Comparison of ENCODE assay signal across 1 cellular context in the genomic region with DNA sequence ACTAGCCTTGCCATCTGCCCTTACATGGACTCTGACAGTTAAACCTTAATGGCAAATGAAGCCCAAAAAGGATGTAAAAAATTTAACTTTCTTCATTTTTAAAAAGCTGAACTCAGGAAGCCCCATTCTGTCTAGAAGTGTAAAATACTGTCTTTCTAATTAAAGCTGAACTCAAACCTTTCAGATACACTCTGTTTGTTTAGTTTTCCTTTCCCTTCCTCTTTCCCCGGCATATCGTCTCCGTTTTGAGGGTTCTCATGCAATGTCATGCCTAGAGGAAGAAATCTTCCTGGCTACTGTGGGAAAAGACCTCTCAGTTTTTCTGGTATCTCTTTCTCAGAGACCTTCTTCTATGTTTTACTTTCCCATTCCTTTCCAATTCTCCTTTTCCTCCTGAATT.
TF ChIP-seq lines count a peak whose summit lies in the region.

No MANE protein-coding gene starts in this region.

TF ChIP-seq in H1, 55 proteins besides CTCF, POLR2A, EP300 and RAD21 (continued from another document):
- no peak for TF ChIP-seq KDM4A (IDR thresholded peaks at IDR 0.05; ENCODE audit: low read depth, low read length, severe bottlenecking)
- no peak for TF ChIP-seq PHF8 (conservative IDR thresholded peaks at IDR 0.05; ENCODE audit: low read depth, low read length)
- TF ChIP-seq, protein P1, sequence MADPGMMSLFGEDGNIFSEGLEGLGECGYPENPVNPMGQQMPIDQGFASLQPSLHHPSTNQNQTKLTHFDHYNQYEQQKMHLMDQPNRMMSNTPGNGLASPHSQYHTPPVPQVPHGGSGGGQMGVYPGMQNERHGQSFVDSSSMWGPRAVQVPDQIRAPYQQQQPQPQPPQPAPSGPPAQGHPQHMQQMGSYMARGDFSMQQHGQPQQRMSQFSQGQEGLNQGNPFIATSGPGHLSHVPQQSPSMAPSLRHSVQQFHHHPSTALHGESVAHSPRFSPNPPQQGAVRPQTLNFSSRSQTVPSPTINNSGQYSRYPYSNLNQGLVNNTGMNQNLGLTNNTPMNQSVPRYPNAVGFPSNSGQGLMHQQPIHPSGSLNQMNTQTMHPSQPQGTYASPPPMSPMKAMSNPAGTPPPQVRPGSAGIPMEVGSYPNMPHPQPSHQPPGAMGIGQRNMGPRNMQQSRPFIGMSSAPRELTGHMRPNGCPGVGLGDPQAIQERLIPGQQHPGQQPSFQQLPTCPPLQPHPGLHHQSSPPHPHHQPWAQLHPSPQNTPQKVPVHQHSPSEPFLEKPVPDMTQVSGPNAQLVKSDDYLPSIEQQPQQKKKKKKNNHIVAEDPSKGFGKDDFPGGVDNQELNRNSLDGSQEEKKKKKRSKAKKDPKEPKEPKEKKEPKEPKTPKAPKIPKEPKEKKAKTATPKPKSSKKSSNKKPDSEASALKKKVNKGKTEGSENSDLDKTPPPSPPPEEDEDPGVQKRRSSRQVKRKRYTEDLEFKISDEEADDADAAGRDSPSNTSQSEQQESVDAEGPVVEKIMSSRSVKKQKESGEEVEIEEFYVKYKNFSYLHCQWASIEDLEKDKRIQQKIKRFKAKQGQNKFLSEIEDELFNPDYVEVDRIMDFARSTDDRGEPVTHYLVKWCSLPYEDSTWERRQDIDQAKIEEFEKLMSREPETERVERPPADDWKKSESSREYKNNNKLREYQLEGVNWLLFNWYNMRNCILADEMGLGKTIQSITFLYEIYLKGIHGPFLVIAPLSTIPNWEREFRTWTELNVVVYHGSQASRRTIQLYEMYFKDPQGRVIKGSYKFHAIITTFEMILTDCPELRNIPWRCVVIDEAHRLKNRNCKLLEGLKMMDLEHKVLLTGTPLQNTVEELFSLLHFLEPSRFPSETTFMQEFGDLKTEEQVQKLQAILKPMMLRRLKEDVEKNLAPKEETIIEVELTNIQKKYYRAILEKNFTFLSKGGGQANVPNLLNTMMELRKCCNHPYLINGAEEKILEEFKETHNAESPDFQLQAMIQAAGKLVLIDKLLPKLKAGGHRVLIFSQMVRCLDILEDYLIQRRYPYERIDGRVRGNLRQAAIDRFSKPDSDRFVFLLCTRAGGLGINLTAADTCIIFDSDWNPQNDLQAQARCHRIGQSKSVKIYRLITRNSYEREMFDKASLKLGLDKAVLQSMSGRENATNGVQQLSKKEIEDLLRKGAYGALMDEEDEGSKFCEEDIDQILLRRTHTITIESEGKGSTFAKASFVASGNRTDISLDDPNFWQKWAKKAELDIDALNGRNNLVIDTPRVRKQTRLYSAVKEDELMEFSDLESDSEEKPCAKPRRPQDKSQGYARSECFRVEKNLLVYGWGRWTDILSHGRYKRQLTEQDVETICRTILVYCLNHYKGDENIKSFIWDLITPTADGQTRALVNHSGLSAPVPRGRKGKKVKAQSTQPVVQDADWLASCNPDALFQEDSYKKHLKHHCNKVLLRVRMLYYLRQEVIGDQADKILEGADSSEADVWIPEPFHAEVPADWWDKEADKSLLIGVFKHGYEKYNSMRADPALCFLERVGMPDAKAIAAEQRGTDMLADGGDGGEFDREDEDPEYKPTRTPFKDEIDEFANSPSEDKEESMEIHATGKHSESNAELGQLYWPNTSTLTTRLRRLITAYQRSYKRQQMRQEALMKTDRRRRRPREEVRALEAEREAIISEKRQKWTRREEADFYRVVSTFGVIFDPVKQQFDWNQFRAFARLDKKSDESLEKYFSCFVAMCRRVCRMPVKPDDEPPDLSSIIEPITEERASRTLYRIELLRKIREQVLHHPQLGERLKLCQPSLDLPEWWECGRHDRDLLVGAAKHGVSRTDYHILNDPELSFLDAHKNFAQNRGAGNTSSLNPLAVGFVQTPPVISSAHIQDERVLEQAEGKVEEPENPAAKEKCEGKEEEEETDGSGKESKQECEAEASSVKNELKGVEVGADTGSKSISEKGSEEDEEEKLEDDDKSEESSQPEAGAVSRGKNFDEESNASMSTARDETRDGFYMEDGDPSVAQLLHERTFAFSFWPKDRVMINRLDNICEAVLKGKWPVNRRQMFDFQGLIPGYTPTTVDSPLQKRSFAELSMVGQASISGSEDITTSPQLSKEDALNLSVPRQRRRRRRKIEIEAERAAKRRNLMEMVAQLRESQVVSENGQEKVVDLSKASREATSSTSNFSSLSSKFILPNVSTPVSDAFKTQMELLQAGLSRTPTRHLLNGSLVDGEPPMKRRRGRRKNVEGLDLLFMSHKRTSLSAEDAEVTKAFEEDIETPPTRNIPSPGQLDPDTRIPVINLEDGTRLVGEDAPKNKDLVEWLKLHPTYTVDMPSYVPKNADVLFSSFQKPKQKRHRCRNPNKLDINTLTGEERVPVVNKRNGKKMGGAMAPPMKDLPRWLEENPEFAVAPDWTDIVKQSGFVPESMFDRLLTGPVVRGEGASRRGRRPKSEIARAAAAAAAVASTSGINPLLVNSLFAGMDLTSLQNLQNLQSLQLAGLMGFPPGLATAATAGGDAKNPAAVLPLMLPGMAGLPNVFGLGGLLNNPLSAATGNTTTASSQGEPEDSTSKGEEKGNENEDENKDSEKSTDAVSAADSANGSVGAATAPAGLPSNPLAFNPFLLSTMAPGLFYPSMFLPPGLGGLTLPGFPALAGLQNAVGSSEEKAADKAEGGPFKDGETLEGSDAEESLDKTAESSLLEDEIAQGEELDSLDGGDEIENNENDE (IDR thresholded peaks at IDR 0.05; ENCODE audit: insufficient replicate concordance, low read length): no peak
TF ChIP-seq in H1: peak in this region for 0.
